9 cellular contexts compared by ENCODE assay signal in genomic region chr20:3160418-3160817, GRCh38. TPM values are rescaled to one million over a fixed set of nuclear protein-coding genes. Genes with fewer than 3 reads are reported as not detected.
DNase-seq lines count a peak whose midpoint lies in the region; ATAC-seq, FAIRE-seq and TF ChIP-seq lines count a peak whose summit lies in the region.
"Had no signal": no experiment of that assay in that cellular context is flagged by ENCODE, and none has a peak within 500 bp of the region (broad histone marks: within the 10 kb centered on the region; RNA-seq: fewer than 3 reads in every experiment).

No MANE protein-coding gene starts in this region.

- intact Hi-C loops in activated B cell treated with CpG ODN at 0.5 μM for 24 hours (cut with micrococcal nuclease) = no loop called here
- intact Hi-C loops in vagina (cut with DNase I) = no loop called here

- H3K36me3 ChIP-seq in keratinocyte (ENCODE audit: control insufficient read depth in 2 of 2, extremely low read depth in 1 of 2, insufficient read depth in 2 of 2, low read length in 2 of 2) = peaks cover 0 to 5% of the 10 kb centered on the region in 2 experiments
- no peaks in the 10 kb centered on the region for H3K36me3 ChIP-seq in vagina
- H3K36me3 ChIP-seq: neutrophil had no signal

- H3K4me2 ChIP-seq in keratinocyte (ENCODE audit: control insufficient read depth, extremely low read depth, insufficient read depth, low read depth, low read length) = peak overlapping the region; percentile 49

- no peak overlapping the region for H3K27ac Mint-ChIP-seq in activated B cell treated with CpG ODN at 0.5 μM for 24 hours

- dilution Hi-C loops in keratinocyte (cut with MboI; ENCODE audit: extremely low pct_ligation_motif_present, low sequenced_read_pairs) = no loop called here

- H3K27me3 Mint-ChIP-seq in activated B cell treated with CpG ODN at 0.5 μM for 24 hours = no peaks in the 10 kb centered on the region

- H4K20me1 ChIP-seq in keratinocyte (ENCODE audit: control insufficient read depth, extremely low read depth, insufficient read depth, low read length) = peaks cover 6% of the 10 kb centered on the region

- H3K27ac ChIP-seq in keratinocyte (ENCODE audit: control insufficient read depth, insufficient read depth, low read length) = no peak overlapping the region
- no peak overlapping the region for H3K27ac ChIP-seq in vagina

- H3K9me3 Mint-ChIP-seq in activated B cell treated with CpG ODN at 0.5 μM for 24 hours = no peaks in the 10 kb centered on the region

- no peak overlapping the region for H2AFZ ChIP-seq in keratinocyte (ENCODE audit: control insufficient read depth, low read length)

- TF ChIP-seq POLR2A in vagina (IDR thresholded peaks at IDR 0.05) = no peak

- H3K4me3 Mint-ChIP-seq in activated B cell treated with CpG ODN at 0.5 μM for 24 hours = peak overlapping the region; percentile 24

- H3K79me2 ChIP-seq in keratinocyte (ENCODE audit: control insufficient read depth, insufficient read depth, low read length) = peaks cover 45% of the 10 kb centered on the region

- H3K36me3 Mint-ChIP-seq in activated B cell treated with CpG ODN at 0.5 μM for 24 hours (ENCODE audit: low read depth) = peaks cover 16% of the 10 kb centered on the region

- H3K27me3 ChIP-seq in keratinocyte (ENCODE audit: control insufficient read depth, extremely low read depth, insufficient read depth, low read length) (no peaks in the 10 kb centered on the region), vagina (no peaks in the 10 kb centered on the region)

- H3K4me1 Mint-ChIP-seq in activated B cell treated with CpG ODN at 0.5 μM for 24 hours = peaks cover 40% of the 10 kb centered on the region

- H3K9me3 ChIP-seq in keratinocyte (ENCODE audit: control insufficient read depth, low read depth, low read length) (no peaks in the 10 kb centered on the region), vagina (no peaks in the 10 kb centered on the region)
- H3K9me3 ChIP-seq: neutrophil had no signal

- CTCF ChIA-PET in activated B cell treated with CpG ODN at 0.5 μM for 24 hours (lab: Charles Lee) = interaction anchor here (1.7 kb wide), 1 partner anchor 107 kb away, joined by 4 read pairs; no protein-coding TSS in a partner anchor

- FAIRE-seq in keratinocyte (lab: Jason Lieb, UNC) = no peak

- TF ChIP-seq CTCF in activated B cell treated with CpG ODN at 0.5 μM for 24 hours (IDR thresholded peaks at IDR 0.05) (no peak), keratinocyte (optimal IDR thresholded peaks at IDR 0.05 in 1 of 3, IDR thresholded peaks at IDR 0.05 in 1 of 3, conservative IDR thresholded peaks at IDR 0.05 in 1 of 3; ENCODE audit: extremely low read depth in 1 of 3, insufficient read depth in 2 of 3, low read length in 3 of 3) (no peak), vagina (IDR thresholded peaks at IDR 0.05) (no peak)

- no peaks in the 10 kb centered on the region for H3K9me1 ChIP-seq in keratinocyte (ENCODE audit: control insufficient read depth, extremely low read depth, insufficient read depth, low read length)

- POLR2A ChIA-PET in activated B cell treated with CpG ODN at 0.5 μM for 24 hours (lab: Charles Lee) = interaction anchor here (0.6 to 1.3 kb wide), 4 partner anchors 19 to 248 kb away, joined by 3 to 15 read pairs (median 4); partner anchors contain the start of gene ITPA

- H3K9ac ChIP-seq in keratinocyte (ENCODE audit: control insufficient read depth, extremely low read depth, insufficient read depth, low read length) = peak overlapping the region; percentile 86

- DNase-seq in stimulated activated CD4-positive, alpha-beta T cell treated with anti-CD3 and anti-CD28 coated beads, Interleukin-4, amount 100 ng/mL, for 24 hours = peak; percentile 21
- no peak for DNase-seq in stimulated activated CD4-positive, alpha-beta T cell treated with anti-CD3 and anti-CD28 coated beads, Interleukin-12 subunit alpha, Interleukin-12 subunit beta, amount 100 ng/mL, for 4 hours
- DNase-seq in activated B cell treated with CpG ODN at 0.5 μM for 24 hours (no peak), keratinocyte (ENCODE audit: low read depth, low spot score) (no peak), vagina (ENCODE audit: extremely low spot score in 2 of 2) (no peak), inferior parietal cortex (ENCODE audit: extremely low spot score) (no peak)

- peak overlapping the region; percentile 81 to 97 (median 88) for H3K4me3 ChIP-seq in keratinocyte (ENCODE audit: control insufficient read depth in 2 of 3, extremely low read depth in 1 of 3, insufficient read depth in 2 of 3, low read depth in 1 of 3, low read length in 3 of 3)
- H3K4me3 ChIP-seq in vagina = peak overlapping the region; percentile 62 to 100

- ATAC-seq in activated B cell treated with CpG ODN at 0.5 μM for 24 hours (ENCODE audit: low read depth) = no peak
- no peak for ATAC-seq in GM18861 (IDR thresholded peaks at IDR 0.05; ENCODE audit: unreplicated experiment)
- no peak for ATAC-seq in GM18868 (IDR thresholded peaks at IDR 0.05; ENCODE audit: unreplicated experiment)

- H3K4me1 ChIP-seq in keratinocyte (ENCODE audit: control insufficient read depth, extremely low read depth, insufficient read depth, low read length) (peaks cover 19% of the 10 kb centered on the region), vagina (peaks cover 45% of the 10 kb centered on the region)

RNA-seq across cellular contexts. Expression of gene FASTKD5, which starts 0.8 kb away (rescaled TPM):
- total RNA-seq in activated B cell treated with CpG ODN at 0.5 μM for 24 hours = 23.7 and 24.6 TPM in 2 replicates
- 23.7 to 30.9 TPM (median 25.7 TPM) in 3 replicates for polyA plus RNA-seq in keratinocyte
- 17.4 TPM for polyA plus RNA-seq in keratinocyte (2011; ENCODE audit: low read depth)
- polyA plus RNA-seq in keratinocyte (2011; cell fraction: cytosol; rRNA removed) = 11.7 and 21.8 TPM in 2 replicates
- 33.1 and 36.1 TPM in 2 replicates for polyA plus RNA-seq in keratinocyte (2011; cell fraction: nucleus; rRNA removed)
- 13.6 and 17.0 TPM in 2 replicates for polyA plus RNA-seq in keratinocyte (2012; ENCODE audit: low replicate concordance)
- 16.2 to 31.6 TPM (median 28.4 TPM) in 3 replicates for polyA minus RNA-seq in keratinocyte
- 11.5 TPM for polyA minus RNA-seq in keratinocyte (2011; cell fraction: cytosol; rRNA and poly(A)+ RNA removed)
- 26.6 and 37.5 TPM in 2 replicates for polyA minus RNA-seq in keratinocyte (2011; cell fraction: nucleus; rRNA and poly(A)+ RNA removed)
- total RNA-seq in vagina = 10.3 TPM

RNA-seq across cellular contexts. Expression of gene UBOX5, which starts 0.8 kb away (rescaled TPM):
- total RNA-seq in activated B cell treated with CpG ODN at 0.5 μM for 24 hours (8.9 and 9.6 TPM in 2 replicates), vagina (7.6 TPM)
- 1.8 to 2.8 TPM (median 1.8 TPM) in 3 replicates for polyA plus RNA-seq in keratinocyte
- polyA plus RNA-seq in keratinocyte (2011; ENCODE audit: low read depth) = 4.2 TPM
- 1.7 and 2.0 TPM in 2 replicates for polyA plus RNA-seq in keratinocyte (2011; cell fraction: cytosol; rRNA removed)
- polyA plus RNA-seq in keratinocyte (2011; cell fraction: nucleus; rRNA removed) = 3.1 and 4.5 TPM in 2 replicates
- 2.3 and 3.1 TPM in 2 replicates for polyA plus RNA-seq in keratinocyte (2012; ENCODE audit: low replicate concordance)
- polyA minus RNA-seq in keratinocyte = 2.9 to 5.1 TPM (median 3.7 TPM) in 3 replicates
- 3.8 TPM for polyA minus RNA-seq in keratinocyte (2011; cell fraction: cytosol; rRNA and poly(A)+ RNA removed)
- 2.3 and 4.0 TPM in 2 replicates for polyA minus RNA-seq in keratinocyte (2011; cell fraction: nucleus; rRNA and poly(A)+ RNA removed)

RNA-seq across cellular contexts. Expression of gene LZTS3, which starts 12.9 kb away (rescaled TPM):
- total RNA-seq in activated B cell treated with CpG ODN at 0.5 μM for 24 hours (0.64 and 0.84 TPM in 2 replicates), vagina (12.8 TPM)
- 2.5 to 6.2 TPM (median 2.9 TPM) in 3 replicates for polyA plus RNA-seq in keratinocyte
- polyA plus RNA-seq in keratinocyte (2011; ENCODE audit: low read depth) = 2.3 TPM
- polyA plus RNA-seq in keratinocyte (2011; cell fraction: cytosol; rRNA removed) = 3.1 and 5.6 TPM in 2 replicates
- polyA plus RNA-seq in keratinocyte (2011; cell fraction: nucleus; rRNA removed) = 7.6 and 10.3 TPM in 2 replicates
- polyA plus RNA-seq in keratinocyte (2012; ENCODE audit: low replicate concordance) = 3.0 and 5.2 TPM in 2 replicates
- 3.3 to 10.0 TPM (median 6.4 TPM) in 3 replicates for polyA minus RNA-seq in keratinocyte
- 9.6 TPM for polyA minus RNA-seq in keratinocyte (2011; cell fraction: cytosol; rRNA and poly(A)+ RNA removed)
- 5.7 and 6.6 TPM in 2 replicates for polyA minus RNA-seq in keratinocyte (2011; cell fraction: nucleus; rRNA and poly(A)+ RNA removed)

RNA-seq across cellular contexts. Expression of gene DDRGK1, which starts 44.1 kb away (rescaled TPM):
- 37.1 and 46.1 TPM in 2 replicates for total RNA-seq in activated B cell treated with CpG ODN at 0.5 μM for 24 hours
- polyA plus RNA-seq in keratinocyte = 31.0 to 41.5 TPM (median 32.2 TPM) in 3 replicates
- 32.9 TPM for polyA plus RNA-seq in keratinocyte (2011; ENCODE audit: low read depth)
- 18.3 and 36.2 TPM in 2 replicates for polyA plus RNA-seq in keratinocyte (2011; cell fraction: cytosol; rRNA removed)
- 70.9 and 83.6 TPM in 2 replicates for polyA plus RNA-seq in keratinocyte (2011; cell fraction: nucleus; rRNA removed)
- 47.3 and 60.4 TPM in 2 replicates for polyA plus RNA-seq in keratinocyte (2012; ENCODE audit: low replicate concordance)
- 13.8 to 15.7 TPM (median 13.9 TPM) in 3 replicates for polyA minus RNA-seq in keratinocyte
- polyA minus RNA-seq in keratinocyte (2011; cell fraction: cytosol; rRNA and poly(A)+ RNA removed) = 28.0 TPM
- polyA minus RNA-seq in keratinocyte (2011; cell fraction: nucleus; rRNA and poly(A)+ RNA removed) = 15.5 and 18.5 TPM in 2 replicates
- 61.4 TPM for total RNA-seq in vagina

RNA-seq across cellular contexts. Expression of gene ITPA, which starts 48.9 kb away (rescaled TPM):
- total RNA-seq in activated B cell treated with CpG ODN at 0.5 μM for 24 hours = 82.1 and 84.8 TPM in 2 replicates
- polyA plus RNA-seq in keratinocyte = 40.5 to 45.4 TPM (median 44.9 TPM) in 3 replicates
- polyA plus RNA-seq in keratinocyte (2011; ENCODE audit: low read depth) = 21.5 TPM
- 26.9 and 40.0 TPM in 2 replicates for polyA plus RNA-seq in keratinocyte (2011; cell fraction: cytosol; rRNA removed)
- 36.4 and 46.9 TPM in 2 replicates for polyA plus RNA-seq in keratinocyte (2011; cell fraction: nucleus; rRNA removed)
- 43.4 and 61.8 TPM in 2 replicates for polyA plus RNA-seq in keratinocyte (2012; ENCODE audit: low replicate concordance)
- polyA minus RNA-seq in keratinocyte = 10.4 to 16.6 TPM (median 11.3 TPM) in 3 replicates
- polyA minus RNA-seq in keratinocyte (2011; cell fraction: cytosol; rRNA and poly(A)+ RNA removed) = 41.8 TPM
- polyA minus RNA-seq in keratinocyte (2011; cell fraction: nucleus; rRNA and poly(A)+ RNA removed) = 10.3 and 11.9 TPM in 2 replicates
- 52.5 TPM for total RNA-seq in vagina
